ENCODE assay signal across 10 cellular contexts in the genomic region with DNA sequence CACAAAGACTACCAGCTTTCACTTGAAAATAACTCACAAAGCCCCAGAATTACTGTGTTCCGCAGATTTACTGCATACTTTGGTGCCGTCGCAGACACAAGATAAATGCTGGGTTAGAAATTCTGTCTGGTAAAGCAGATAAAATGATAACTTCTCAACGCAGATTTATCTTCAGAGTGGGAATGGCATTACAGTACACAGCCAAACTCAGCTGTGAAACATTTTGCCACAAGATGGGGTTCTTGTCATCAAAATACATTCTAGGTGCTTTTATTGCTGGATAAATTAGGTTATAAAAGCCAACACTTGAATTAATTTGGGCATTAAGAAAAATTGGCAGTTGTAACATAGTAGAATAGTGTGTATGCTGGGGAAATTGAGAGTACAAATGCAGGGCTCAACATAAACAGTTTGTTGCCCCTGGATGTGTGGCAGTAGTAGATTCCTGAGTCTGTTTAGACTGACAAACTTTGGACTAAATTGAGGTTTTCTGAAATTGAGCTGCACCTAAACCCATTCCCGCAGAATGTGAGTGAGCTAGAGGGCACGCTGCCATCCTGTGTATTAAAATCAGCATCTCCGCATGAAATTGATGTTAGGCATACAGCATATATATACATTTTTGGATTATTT.
DNase-seq lines count a peak whose midpoint lies in the region; ATAC-seq, FAIRE-seq and TF ChIP-seq lines count a peak whose summit lies in the region.
"Had no signal": no experiment of that assay in that cellular context is flagged by ENCODE, and none has a peak within 500 bp of the region (broad histone marks: within the 10 kb centered on the region; RNA-seq: fewer than 3 reads in every experiment).

No MANE protein-coding gene starts in this region.

- ATAC-seq in left cardiac atrium (peak; percentile 67 to 74), GM21786 (IDR thresholded peaks at IDR 0.05; ENCODE audit: unreplicated experiment) (no peak), GM21576 (IDR thresholded peaks at IDR 0.05; ENCODE audit: unreplicated experiment) (no peak), HG03571 (IDR thresholded peaks at IDR 0.05; ENCODE audit: unreplicated experiment) (no peak)

- DNase-seq in GM13977 (ENCODE audit: low spot score): no peak
- peak in 1 of 7 donors; percentile 27 for DNase-seq in adrenal gland
- no peak for DNase-seq in left cardiac atrium
- peak; percentile 18 for DNase-seq in small intestine
- no peak for DNase-seq in NCI-H526 (lab: John Stamatoyannopoulos, UW)
- DNase-seq: activated CD4-positive, alpha-beta memory T cell treated with anti-CD3 and anti-CD28 coated beads for 36 hours; KBM-7 had no signal

- peak; percentile 27 for TF ChIP-seq CTCF in GM13977 (IDR thresholded peaks at IDR 0.05; ENCODE audit: extremely low read depth, insufficient read depth, missing control alignments)
- TF ChIP-seq CTCF in adrenal gland (IDR thresholded peaks at IDR 0.05): peak; percentile 20 to 69 (median 58)

- no peak for TF ChIP-seq POLR2A in adrenal gland (IDR thresholded peaks at IDR 0.05)

- H3K27ac ChIP-seq in adrenal gland (no peak overlapping the region), small intestine (ENCODE audit: low read depth in 1 of 2, low read length in 1 of 2) (no peak overlapping the region)

- 63 to 79% (median 73%) methylated on average over 7 of the region's 7 CpGs for WGBS in adrenal gland, 4 donors
- WGBS in small intestine, 3 donors: 85 to 88% (median 87%) methylated on average over 7 of the region's 7 CpGs

- H3K4me1 ChIP-seq in adrenal gland (replicated peaks in 1 of 2) (no peaks in the 10 kb centered on the region), small intestine (ENCODE audit: control insufficient read depth in 2 of 2, insufficient read depth in 1 of 2, low read depth in 1 of 2, low read length in 1 of 2) (no peaks in the 10 kb centered on the region)

- no peaks in the 10 kb centered on the region for H3K27me3 ChIP-seq in adrenal gland
- no peaks in the 10 kb centered on the region for H3K27me3 ChIP-seq in small intestine (ENCODE audit: control insufficient read depth in 2 of 2, insufficient read depth in 2 of 2, low read length in 2 of 2)

- FAIRE-seq in small intestine (lab: Jason Lieb, UNC): no peak

- no peak overlapping the region for H3K4me3 ChIP-seq in adrenal gland
- H3K4me3 ChIP-seq in small intestine (ENCODE audit: low read depth in 1 of 2, low read length in 2 of 2): no peak overlapping the region

- no peaks in the 10 kb centered on the region for H3K36me3 ChIP-seq in adrenal gland (replicated peaks in 1 of 2)
- no peaks in the 10 kb centered on the region for H3K36me3 ChIP-seq in small intestine (ENCODE audit: control insufficient read depth in 2 of 2, insufficient read depth in 2 of 2, low read length in 2 of 2)

- no peaks in the 10 kb centered on the region for H3K9me3 ChIP-seq in adrenal gland (replicated peaks in 1 of 3)
- no peaks in the 10 kb centered on the region for H3K9me3 ChIP-seq in small intestine (ENCODE audit: control insufficient read depth, low read depth)

- in situ Hi-C loops in GM13977 (cut with MboI; ENCODE audit: low pct_unique_long_range_greater_than_20kb, low sequenced_read_pairs, unreplicated experiment): no loop called here

- intact Hi-C loops in adrenal gland (cut with DNase I) (loop anchor here in 1 of 2 donors (5.0 to 10.0 kb wide), 2 partner anchors 197 to 474 kb away; a partner anchor contains a TSS), left cardiac atrium (cut with DNase I) (loop anchor here (5.0 to 10.0 kb wide), 3 partner anchors 207 to 654 kb away; no protein-coding TSS in a partner anchor)

Comparison
In these comparisons a context has a peak if more than half of its experiments do, and no peak if none do; other contexts are left out.
1. ATAC-seq: peak in left cardiac atrium (2 of 2); none in GM21786 (single experiment), GM21576 (single experiment) and HG03571 (single experiment).